1 cellular context compared by ENCODE assay signal in genomic region chr17:45093444-45094110, GRCh38.
TF ChIP-seq lines count a peak whose summit lies in the region.

No MANE protein-coding gene starts in this region.

TF ChIP-seq in HCT116, 20 proteins besides CTCF, POLR2A, EP300 and RAD21:
- TF ChIP-seq MAX (IDR thresholded peaks at IDR 0.05) = no peak
- TF ChIP-seq TCF7L2 (IDR thresholded peaks at IDR 0.05; ENCODE audit: borderline replicate concordance, extremely low read depth, insufficient read depth, insufficient read length) = no peak
- no peak for TF ChIP-seq EZH2 (IDR thresholded peaks at IDR 0.05)
- no peak for TF ChIP-seq POLR2AphosphoS5 (IDR thresholded peaks at IDR 0.05; ENCODE audit: low read depth, low read length)
- no peak for TF ChIP-seq EZH2phosphoT487 (IDR thresholded peaks at IDR 0.05; ENCODE audit: borderline replicate concordance)
- no peak for TF ChIP-seq FOSL1 (IDR thresholded peaks at IDR 0.05; ENCODE audit: low read depth)
- TF ChIP-seq CBX3 (IDR thresholded peaks at IDR 0.05; ENCODE audit: low read depth) = no peak
